In the genomic region with DNA sequence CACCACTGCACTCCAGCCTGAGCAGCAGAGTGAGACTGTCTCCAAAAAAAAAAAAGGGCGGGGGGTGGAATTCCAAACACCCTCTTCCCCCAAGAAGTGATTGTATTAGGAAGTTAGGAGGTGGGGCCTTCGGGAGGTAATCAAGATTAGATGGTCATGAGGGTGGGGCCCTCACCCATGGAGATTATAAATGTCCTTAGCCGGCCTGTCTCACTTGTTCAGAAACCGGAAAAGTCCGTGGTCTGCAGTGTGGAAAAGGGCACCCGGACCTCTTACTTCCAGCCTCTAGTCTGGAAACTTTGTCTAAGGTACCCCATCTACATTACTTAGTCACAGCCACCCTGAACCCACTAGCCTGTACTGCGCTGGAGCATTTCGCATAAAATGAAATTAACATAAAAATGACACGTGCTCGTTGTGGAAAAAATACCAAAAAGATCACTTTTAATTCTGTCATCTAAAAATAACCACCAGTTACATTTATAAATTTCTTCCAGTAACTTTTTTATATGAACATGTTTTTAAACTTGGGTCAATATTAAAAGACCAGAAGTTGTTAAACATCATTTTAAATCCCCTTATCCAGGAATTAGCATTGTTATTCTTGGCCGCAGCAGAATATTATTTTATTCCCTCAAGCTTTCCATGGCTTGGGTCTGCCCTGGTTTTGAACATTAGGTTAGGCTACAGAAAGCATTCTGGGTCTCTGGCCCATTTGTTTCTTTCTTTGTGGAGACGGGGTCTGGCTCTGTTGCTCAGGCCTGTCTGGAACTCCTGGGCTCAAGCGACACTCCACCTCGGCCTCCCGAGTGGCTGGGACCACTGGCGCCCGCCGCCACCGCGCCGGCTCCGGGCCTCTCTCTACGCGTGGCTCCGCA, we compare ENCODE assay signal across 8 cellular contexts. TPM values are rescaled to one million over a fixed set of nuclear protein-coding genes. Genes with fewer than 3 reads are reported as not detected.
DNase-seq lines count a peak whose midpoint lies in the region; ATAC-seq and TF ChIP-seq lines count a peak whose summit lies in the region.

No MANE protein-coding gene starts in this region.

- H3K4me1 ChIP-seq in right atrium auricular region, result peaks cover 0 to 25% of the 10 kb centered on the region in 2 donors
- H3K4me1 ChIP-seq in skeletal muscle satellite cell (ENCODE audit: control insufficient read depth, insufficient read depth, low read length), result peaks cover 24% of the 10 kb centered on the region

- CTCF ChIA-PET in HEK293T (lab: Yijun Ruan, JAX), result interaction anchor here (1.0 kb wide), 1 partner anchor 9 kb away, joined by 3 read pairs; a partner anchor contains a TSS
- CTCF ChIA-PET in GM10248 (lab: Yijun Ruan, JAX), result interaction anchor here (1.0 kb wide), 1 partner anchor 9 kb away, joined by 3 read pairs; a partner anchor contains a TSS

- no peak for TF ChIP-seq CTCF in 22Rv1 (IDR thresholded peaks at IDR 0.05)
- TF ChIP-seq CTCF in right atrium auricular region (IDR thresholded peaks at IDR 0.05), result no peak
- no peak for TF ChIP-seq CTCF in GM10248 (IDR thresholded peaks at IDR 0.05; ENCODE audit: control extremely low read depth, extremely low read depth, low read depth, missing control alignments)

- H3K4me2 ChIP-seq in skeletal muscle satellite cell (ENCODE audit: low read length), result peak overlapping the region; percentile 97

- H3K27ac ChIP-seq in 22Rv1, result peak overlapping the region; percentile 97
- peak overlapping the region; percentile 100 for H3K27ac ChIP-seq in right atrium auricular region

- POLR2A ChIA-PET in HEK293T (lab: Yijun Ruan, JAX) (interaction anchor here (0.6 to 1.4 kb wide), 4 partner anchors 9 to 301 kb away, joined by 3 to 6 read pairs (median 4); a partner anchor contains a TSS), GM10248 (lab: Yijun Ruan, JAX) (interaction anchor here (0.7 to 0.9 kb wide), 3 partner anchors 9 to 321 kb away, joined by 3 to 4 read pairs (median 3); a partner anchor contains a TSS)

- peak overlapping the region; percentile 72 to 88 for H3K4me3 ChIP-seq in right atrium auricular region
- peak overlapping the region; percentile 79 for H3K4me3 ChIP-seq in skeletal muscle satellite cell (ENCODE audit: low read length)

- H3K9me3 ChIP-seq in right atrium auricular region (no peaks in the 10 kb centered on the region), skeletal muscle satellite cell (replicated peaks; ENCODE audit: low read length) (no peaks in the 10 kb centered on the region)

- no peaks in the 10 kb centered on the region for H3K36me3 ChIP-seq in right atrium auricular region
- peaks cover 3% of the 10 kb centered on the region for H3K36me3 ChIP-seq in skeletal muscle satellite cell (ENCODE audit: insufficient read depth, low read length)

- DNase-seq in HEK293T (ENCODE audit: extremely low spot score), result no peak
- DNase-seq in activated CD8-positive, alpha-beta memory T cell treated with anti-CD3 and anti-CD28 coated beads, Interleukin-2, amount 50 U/mL, for 4 hours, result peak; percentile 23
- no peak for DNase-seq in right atrium auricular region (ENCODE audit: low spot score)
- DNase-seq in GM10248 (ENCODE audit: extremely low spot score), result no peak
- DNase-seq in NCI-H1048 (lab: John Stamatoyannopoulos, UW), result no peak

- H3K27me3 ChIP-seq in right atrium auricular region (no peaks in the 10 kb centered on the region), skeletal muscle satellite cell (ENCODE audit: control insufficient read depth, insufficient read depth, low read length) (no peaks in the 10 kb centered on the region)

- ATAC-seq in HG02852 (IDR thresholded peaks at IDR 0.05; ENCODE audit: unreplicated experiment), result no peak

- peak overlapping the region; percentile 97 for H3K9ac ChIP-seq in skeletal muscle satellite cell (ENCODE audit: low read depth, low read length)

TF ChIP-seq in HEK293T, 16 proteins besides CTCF, POLR2A, EP300 and RAD21:
- 0 out of 2 replicates have a peak, but pooled peaks have one; percentile 12 for TF ChIP-seq NFRKB (IDR thresholded peaks at IDR 0.05)
- no peak for TF ChIP-seq ELF4 (IDR thresholded peaks at IDR 0.05)
- no peak for TF ChIP-seq ARNT (IDR thresholded peaks at IDR 0.05)
- no peak for TF ChIP-seq FOXM1 (IDR thresholded peaks at IDR 0.05; ENCODE audit: borderline replicate concordance)
- TF ChIP-seq ZNF384 (IDR thresholded peaks at IDR 0.05), result no peak
- TF ChIP-seq L3MBTL2 (conservative IDR thresholded peaks at IDR 0.05), result 0 out of 2 replicates have a peak, but pooled peaks have one; percentile 15
- no peak for TF ChIP-seq TARDBP (IDR thresholded peaks at IDR 0.05)
- TF ChIP-seq SP1 (IDR thresholded peaks at IDR 0.05), result no peak
- no peak for TF ChIP-seq CTBP1 (IDR thresholded peaks at IDR 0.05; ENCODE audit: borderline replicate concordance)
- no peak for TF ChIP-seq HDGF (IDR thresholded peaks at IDR 0.05; ENCODE audit: borderline replicate concordance)
- no peak for TF ChIP-seq FOXK2 (IDR thresholded peaks at IDR 0.05)
- no peak for TF ChIP-seq FOXA1 (IDR thresholded peaks at IDR 0.05)
- TF ChIP-seq, protein P1, sequence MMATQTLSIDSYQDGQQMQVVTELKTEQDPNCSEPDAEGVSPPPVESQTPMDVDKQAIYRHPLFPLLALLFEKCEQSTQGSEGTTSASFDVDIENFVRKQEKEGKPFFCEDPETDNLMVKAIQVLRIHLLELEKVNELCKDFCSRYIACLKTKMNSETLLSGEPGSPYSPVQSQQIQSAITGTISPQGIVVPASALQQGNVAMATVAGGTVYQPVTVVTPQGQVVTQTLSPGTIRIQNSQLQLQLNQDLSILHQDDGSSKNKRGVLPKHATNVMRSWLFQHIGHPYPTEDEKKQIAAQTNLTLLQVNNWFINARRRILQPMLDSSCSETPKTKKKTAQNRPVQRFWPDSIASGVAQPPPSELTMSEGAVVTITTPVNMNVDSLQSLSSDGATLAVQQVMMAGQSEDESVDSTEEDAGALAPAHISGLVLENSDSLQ (IDR thresholded peaks at IDR 0.05), result no peak
- no peak for TF ChIP-seq BHLHE40 (IDR thresholded peaks at IDR 0.05; ENCODE audit: borderline replicate concordance)

RNA-seq across cellular contexts. Expression of a gene that starts 1.1 kb away (rescaled TPM):
- total RNA-seq in right atrium auricular region, result 10 to 100 TPM in 1 of 2 donors, 1 to 10 TPM in 1; 7.4 to 10.6 TPM
- total RNA-seq in skeletal muscle satellite cell (2012; rRNA removed), result 132 and 179 TPM in 2 replicates

RNA-seq across cellular contexts. Expression of a gene that starts 8.5 kb away (rescaled TPM):
- 10 to 100 TPM; 15.0 to 19.9 TPM for total RNA-seq in right atrium auricular region
- 15.0 and 19.2 TPM in 2 replicates for total RNA-seq in skeletal muscle satellite cell (2012; rRNA removed)
